1 cellular context compared by ENCODE assay signal in the genomic region with DNA sequence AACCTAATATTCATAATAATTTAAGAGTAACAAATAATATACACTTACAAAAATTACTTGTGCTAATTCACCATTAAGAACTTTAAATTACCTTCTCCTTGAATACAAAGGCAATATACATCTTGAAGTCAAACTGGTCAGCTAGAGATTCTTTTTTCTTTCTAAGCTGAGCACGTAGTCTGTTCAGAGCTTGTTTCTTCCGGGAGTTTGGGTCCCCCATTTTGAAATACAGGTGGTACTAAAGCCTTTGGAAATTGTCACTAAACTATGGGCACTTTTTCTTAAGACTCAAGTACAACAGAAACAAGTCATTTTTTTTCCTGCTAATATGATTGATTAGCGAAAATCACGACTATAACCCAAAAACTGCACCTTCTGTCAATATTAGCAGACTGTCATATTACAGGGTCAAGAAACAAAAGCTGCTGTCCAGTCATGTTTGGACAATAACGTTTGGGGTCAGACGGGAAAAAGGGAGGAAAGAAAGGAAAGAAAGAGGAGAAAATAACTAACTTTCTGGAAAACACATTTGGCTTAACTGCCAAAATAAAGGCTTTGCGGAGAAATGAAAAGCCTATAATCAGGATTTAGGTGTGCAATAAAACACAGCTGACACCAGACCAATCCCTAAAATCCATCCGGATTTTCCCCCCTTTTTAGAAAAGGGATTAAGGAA.
TF ChIP-seq lines count a peak whose summit lies in the region.

No MANE protein-coding gene starts in this region.

TF ChIP-seq in WTC11, 78 proteins besides CTCF, POLR2A, EP300 and RAD21 (continued from another document):
- TF ChIP-seq, protein P1, sequence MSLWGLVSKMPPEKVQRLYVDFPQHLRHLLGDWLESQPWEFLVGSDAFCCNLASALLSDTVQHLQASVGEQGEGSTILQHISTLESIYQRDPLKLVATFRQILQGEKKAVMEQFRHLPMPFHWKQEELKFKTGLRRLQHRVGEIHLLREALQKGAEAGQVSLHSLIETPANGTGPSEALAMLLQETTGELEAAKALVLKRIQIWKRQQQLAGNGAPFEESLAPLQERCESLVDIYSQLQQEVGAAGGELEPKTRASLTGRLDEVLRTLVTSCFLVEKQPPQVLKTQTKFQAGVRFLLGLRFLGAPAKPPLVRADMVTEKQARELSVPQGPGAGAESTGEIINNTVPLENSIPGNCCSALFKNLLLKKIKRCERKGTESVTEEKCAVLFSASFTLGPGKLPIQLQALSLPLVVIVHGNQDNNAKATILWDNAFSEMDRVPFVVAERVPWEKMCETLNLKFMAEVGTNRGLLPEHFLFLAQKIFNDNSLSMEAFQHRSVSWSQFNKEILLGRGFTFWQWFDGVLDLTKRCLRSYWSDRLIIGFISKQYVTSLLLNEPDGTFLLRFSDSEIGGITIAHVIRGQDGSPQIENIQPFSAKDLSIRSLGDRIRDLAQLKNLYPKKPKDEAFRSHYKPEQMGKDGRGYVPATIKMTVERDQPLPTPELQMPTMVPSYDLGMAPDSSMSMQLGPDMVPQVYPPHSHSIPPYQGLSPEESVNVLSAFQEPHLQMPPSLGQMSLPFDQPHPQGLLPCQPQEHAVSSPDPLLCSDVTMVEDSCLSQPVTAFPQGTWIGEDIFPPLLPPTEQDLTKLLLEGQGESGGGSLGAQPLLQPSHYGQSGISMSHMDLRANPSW (CRISPR knock-in tag; conservative IDR thresholded peaks at IDR 0.05; ENCODE audit: low read depth) = no peak
- TF ChIP-seq, protein P2, sequence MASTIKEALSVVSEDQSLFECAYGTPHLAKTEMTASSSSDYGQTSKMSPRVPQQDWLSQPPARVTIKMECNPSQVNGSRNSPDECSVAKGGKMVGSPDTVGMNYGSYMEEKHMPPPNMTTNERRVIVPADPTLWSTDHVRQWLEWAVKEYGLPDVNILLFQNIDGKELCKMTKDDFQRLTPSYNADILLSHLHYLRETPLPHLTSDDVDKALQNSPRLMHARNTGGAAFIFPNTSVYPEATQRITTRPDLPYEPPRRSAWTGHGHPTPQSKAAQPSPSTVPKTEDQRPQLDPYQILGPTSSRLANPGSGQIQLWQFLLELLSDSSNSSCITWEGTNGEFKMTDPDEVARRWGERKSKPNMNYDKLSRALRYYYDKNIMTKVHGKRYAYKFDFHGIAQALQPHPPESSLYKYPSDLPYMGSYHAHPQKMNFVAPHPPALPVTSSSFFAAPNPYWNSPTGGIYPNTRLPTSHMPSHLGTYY (CRISPR knock-in tag; IDR thresholded peaks at IDR 0.05) = no peak
- TF ChIP-seq JUN (CRISPR knock-in tag; IDR thresholded peaks at IDR 0.05) (no peak), TEAD1 (CRISPR knock-in tag; IDR thresholded peaks at IDR 0.05) (no peak)
